31 cellular contexts compared by ENCODE assay signal in the genomic region with DNA sequence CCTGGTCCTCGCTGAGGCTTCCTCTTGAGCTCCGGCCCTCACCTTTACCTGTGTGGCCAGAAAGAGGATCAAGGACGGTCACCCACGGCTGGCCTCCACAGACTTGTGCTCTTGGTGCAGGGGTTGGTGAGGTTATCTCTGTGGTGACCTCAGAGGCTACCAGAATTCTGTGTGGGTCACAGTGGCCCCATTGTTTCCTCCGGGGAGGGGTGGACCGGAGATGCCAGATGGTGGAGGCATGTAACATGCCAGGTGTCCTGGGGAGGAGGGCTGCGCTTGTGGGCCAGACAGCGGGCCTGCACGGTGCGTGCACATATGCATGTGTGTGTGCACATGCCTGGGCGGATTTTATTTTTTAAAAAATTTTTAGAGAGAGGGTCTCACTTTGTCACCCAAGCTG. TPM values are rescaled to one million over a fixed set of nuclear protein-coding genes. Genes with fewer than 3 reads are reported as not detected.
DNase-seq lines count a peak whose midpoint lies in the region; ATAC-seq and TF ChIP-seq lines count a peak whose summit lies in the region.
"Had no signal": no experiment of that assay in that cellular context is flagged by ENCODE, and none has a peak within 500 bp of the region (broad histone marks: within the 10 kb centered on the region; RNA-seq: fewer than 3 reads in every experiment).

No MANE protein-coding gene starts in this region.

- H3K9me3 ChIP-seq in BLaER1 (no peaks in the 10 kb centered on the region), heart right ventricle (no peaks in the 10 kb centered on the region), neuronal stem cell (replicated peaks in 1 of 2; ENCODE audit: control insufficient read depth in 2 of 2, insufficient read depth in 1 of 2, low read depth in 1 of 2, low read length in 2 of 2) (no peaks in the 10 kb centered on the region)
- H3K9me3 ChIP-seq: BE2C, transverse colon had no signal

- H3K4me3 ChIP-seq in BLaER1: no peak overlapping the region
- no peak overlapping the region for H3K4me3 ChIP-seq in KMS-11 (IDR thresholded peaks at IDR 0.05; ENCODE audit: insufficient read depth, low read depth, low read length)
- no peak overlapping the region for H3K4me3 ChIP-seq in heart right ventricle
- H3K4me3 ChIP-seq in neuronal stem cell (ENCODE audit: low read length in 2 of 2): no peak overlapping the region
- H3K4me3 ChIP-seq: GM23338, smooth muscle cell, transverse colon had no signal

- H3K36me3 Mint-ChIP-seq in T-helper 2 cell treated with Interferon-gamma antibody and Interleukin-4, amounts not matched to agents 5 μg/mL and 100 μg/mL, for 36 hours (ENCODE audit: low read depth): no peaks in the 10 kb centered on the region
- H3K36me3 Mint-ChIP-seq: activated CD4-positive, alpha-beta memory T cell treated with anti-CD3 and anti-CD28 coated beads for 36 hours; activated naive CD4-positive, alpha-beta T cell treated with anti-CD3 and anti-CD28 coated beads, Interleukin-2, amount 50 U/mL, for 24 hours; IgD-negative memory B cell had no signal

- H3K4me1 Mint-ChIP-seq in T-helper 2 cell treated with Interferon-gamma antibody and Interleukin-4, amounts not matched to agents 5 μg/mL and 100 μg/mL, for 36 hours (ENCODE audit: low read depth): peaks cover 15% of the 10 kb centered on the region

- H3K27me3 ChIP-seq in BLaER1: no peaks in the 10 kb centered on the region
- no peaks in the 10 kb centered on the region for H3K27me3 ChIP-seq in KMS-11 (ENCODE audit: insufficient read depth, low read depth)
- no peaks in the 10 kb centered on the region for H3K27me3 ChIP-seq in heart right ventricle
- peaks cover 0 to 3% (median 0%) of the 10 kb centered on the region in 3 experiments for H3K27me3 ChIP-seq in neuronal stem cell (ENCODE audit: control insufficient read depth in 3 of 3, insufficient read depth in 3 of 3, low read depth in 1 of 3, low read length in 3 of 3)
- H3K27me3 ChIP-seq: BE2C, transverse colon had no signal

- peak overlapping the region; percentile 52 for H2BK120ac ChIP-seq in neuronal stem cell (ENCODE audit: low read depth, low read length)

- DNase-seq in heart right ventricle: no peak
- no peak for DNase-seq in neuronal stem cell (ENCODE audit: low spot score)
- no peak for DNase-seq in activated CD4-positive, alpha-beta T cell treated with anti-CD3 and anti-CD28 coated beads for 48 hours
- DNase-seq in retina: no peak
- no peak for DNase-seq in T-helper 2 cell treated with Interferon-gamma antibody and Interleukin-4, amounts not matched to agents 5 μg/mL and 100 μg/mL, for 36 hours (ENCODE audit: low spot score)
- no peak for DNase-seq in NCI-H526 (lab: John Stamatoyannopoulos, UW)
- DNase-seq: ACHN; activated CD4-positive, alpha-beta memory T cell treated with anti-CD3 and anti-CD28 coated beads for 36 hours; activated CD4-positive, CD25-positive, alpha-beta regulatory T cell; activated CD8-positive, alpha-beta memory T cell treated with anti-CD3 and anti-CD28 coated beads, Interleukin-2, amount 50 U/mL, for 4 hours; anterior cingulate cortex; BE2C; NCI-H1105; NCI-H2029 treated with DMSO at 0.1 percent for 48 hours; NCI-H226; stimulated activated CD4-positive, alpha-beta T cell treated with anti-CD3 and anti-CD28 coated beads, Interleukin-1b, Interleukin-23, amount 100 ng/mL, for 48 hours; stimulated activated CD8-positive, alpha-beta memory T cell treated with anti-CD3 and anti-CD28 coated beads, Interleukin-4, amount 100 ng/mL, for 48 hours; SW 1271; transverse colon had no signal

- no peak overlapping the region for H2BK5ac ChIP-seq in neuronal stem cell (ENCODE audit: low read length)

- peaks cover 1% of the 10 kb centered on the region for H3K79me1 ChIP-seq in neuronal stem cell (ENCODE audit: low read depth, low read length)

- H3K4me1 ChIP-seq in BLaER1 (peaks cover 44% of the 10 kb centered on the region), KMS-11 (ENCODE audit: low read depth, poor library complexity, severe bottlenecking) (peaks cover 45% of the 10 kb centered on the region), heart right ventricle (peaks cover 10 to 90% (median 50%) of the 10 kb centered on the region in 9 donors), neuronal stem cell (ENCODE audit: control insufficient read depth in 2 of 2, insufficient read depth in 1 of 2, low read depth in 1 of 2, low read length in 2 of 2) (peaks cover 7 to 11% of the 10 kb centered on the region in 2 donors)
- H3K4me1 ChIP-seq: BE2C had no signal

- peak overlapping the region; percentile 30 for H3K4me2 ChIP-seq in BLaER1
- peak overlapping the region; percentile 66; the same call in 1 of the 2 replicates for H3K4me2 ChIP-seq in KMS-11
- H3K4me2 ChIP-seq in neuronal stem cell (ENCODE audit: insufficient read depth, low read length, poor library complexity, severe bottlenecking): no peak overlapping the region
- H3K4me2 ChIP-seq: GM23338, smooth muscle cell had no signal

- H3K9me3 Mint-ChIP-seq in T-helper 2 cell treated with Interferon-gamma antibody and Interleukin-4, amounts not matched to agents 5 μg/mL and 100 μg/mL, for 36 hours: no peaks in the 10 kb centered on the region
- H3K9me3 Mint-ChIP-seq: activated CD4-positive, alpha-beta memory T cell treated with anti-CD3 and anti-CD28 coated beads for 36 hours; activated naive CD4-positive, alpha-beta T cell treated with anti-CD3 and anti-CD28 coated beads, Interleukin-2, amount 50 U/mL, for 24 hours; activated T-helper 1 cell treated with anti-CD3 and anti-CD28 coated beads, Interleukin-12 subunit alpha, Interleukin-12 subunit beta, Interleukin-2, Interleukin-4 antibody, amounts not matched to agents 30 ng/mL and 10 ng/mL and 1 ng/mL, durations not matched to agents 14 hours and 24 hours and 36 hours; GM23338; IgD-negative memory B cell had no signal

- H3K9ac ChIP-seq in BLaER1: no peak overlapping the region
- no peak overlapping the region for H3K9ac ChIP-seq in KMS-11
- H3K9ac ChIP-seq in neuronal stem cell (ENCODE audit: low read depth, low read length, poor library complexity): peak overlapping the region; percentile 13

- H3K27ac ChIP-seq in BLaER1 (no peak overlapping the region), KMS-11 (no peak overlapping the region), heart right ventricle (peak overlapping the region in 7 of 10 donors; percentile 64 to 94 (median 73)), neuronal stem cell (replicated peaks; ENCODE audit: low read length) (no peak overlapping the region)

- H2BK12ac ChIP-seq in neuronal stem cell (ENCODE audit: low read length): peak overlapping the region; percentile 47

- peak overlapping the region; percentile 61 for H2BK15ac ChIP-seq in neuronal stem cell (ENCODE audit: low read length)

- no peak overlapping the region for H4K91ac ChIP-seq in neuronal stem cell (ENCODE audit: low read depth, low read length, poor library complexity)

- H3K27ac Mint-ChIP-seq in T-helper 2 cell treated with Interferon-gamma antibody and Interleukin-4, amounts not matched to agents 5 μg/mL and 100 μg/mL, for 36 hours: no peak overlapping the region
- H3K27ac Mint-ChIP-seq: activated CD4-positive, alpha-beta memory T cell treated with anti-CD3 and anti-CD28 coated beads for 36 hours; activated naive CD4-positive, alpha-beta T cell treated with anti-CD3 and anti-CD28 coated beads, Interleukin-2, amount 50 U/mL, for 24 hours; activated T-helper 1 cell treated with anti-CD3 and anti-CD28 coated beads, Interleukin-12 subunit alpha, Interleukin-12 subunit beta, Interleukin-2, Interleukin-4 antibody, amounts not matched to agents 30 ng/mL and 10 ng/mL and 1 ng/mL, durations not matched to agents 14 hours and 24 hours and 36 hours; GM23338 had no signal

- WGBS in heart right ventricle, 2 donors: 92 to 94% methylated on average over 11 of the region's 11 CpGs
- no CpG with 5 or more reads among the region's 11 CpGs for WGBS in neuronal stem cell (ENCODE audit: extremely low coverage in 2 of 2, insufficient read length in 2 of 2, insufficient replicate concordance in 1 of 2), 2 donors

- peak overlapping the region; percentile 91 for H2AK5ac ChIP-seq in neuronal stem cell (ENCODE audit: low read depth, low read length)

- no peaks in the 10 kb centered on the region for H4K20me1 ChIP-seq in BLaER1
- no peaks in the 10 kb centered on the region for H4K20me1 ChIP-seq in KMS-11 (ENCODE audit: insufficient read depth)

- no peak overlapping the region for H3K23ac ChIP-seq in neuronal stem cell (ENCODE audit: low read depth, low read length, poor library complexity)

- H3K14ac ChIP-seq in neuronal stem cell (ENCODE audit: low read length): no peak overlapping the region

- no peak overlapping the region for H3K4ac ChIP-seq in neuronal stem cell (ENCODE audit: low read length)

- ATAC-seq in heart right ventricle: no peak
- ATAC-seq: GM23338, Panc1 had no signal

- H3K4me3 Mint-ChIP-seq in T-helper 2 cell treated with Interferon-gamma antibody and Interleukin-4, amounts not matched to agents 5 μg/mL and 100 μg/mL, for 36 hours: no peak overlapping the region
- H3K4me3 Mint-ChIP-seq: activated CD4-positive, alpha-beta memory T cell treated with anti-CD3 and anti-CD28 coated beads for 36 hours; activated naive CD4-positive, alpha-beta T cell treated with anti-CD3 and anti-CD28 coated beads, Interleukin-2, amount 50 U/mL, for 24 hours; activated T-helper 1 cell treated with anti-CD3 and anti-CD28 coated beads, Interleukin-12 subunit alpha, Interleukin-12 subunit beta, Interleukin-2, Interleukin-4 antibody, amounts not matched to agents 30 ng/mL and 10 ng/mL and 1 ng/mL, durations not matched to agents 14 hours and 24 hours and 36 hours; GM23338 had no signal

- intact Hi-C loops in heart right ventricle (cut with DNase I): no loop called here

- peak overlapping the region; percentile 2 for H3K18ac ChIP-seq in neuronal stem cell (ENCODE audit: low read length)

- H3K36me3 ChIP-seq in BLaER1: no peaks in the 10 kb centered on the region
- no peaks in the 10 kb centered on the region for H3K36me3 ChIP-seq in KMS-11 (ENCODE audit: insufficient read depth)
- peaks cover 0 to 16% (median 0%) of the 10 kb centered on the region in 9 donors for H3K36me3 ChIP-seq in heart right ventricle
- no peaks in the 10 kb centered on the region for H3K36me3 ChIP-seq in neuronal stem cell (replicated peaks in 1 of 2; ENCODE audit: control insufficient read depth in 2 of 2, insufficient read depth in 2 of 2, low read length in 2 of 2)
- H3K36me3 ChIP-seq: BE2C, transverse colon had no signal

- no peak for TF ChIP-seq CTCF in KMS-11 (conservative IDR thresholded peaks at IDR 0.05; ENCODE audit: low read depth, low read length)
- no peak for TF ChIP-seq CTCF in heart right ventricle (IDR thresholded peaks at IDR 0.05)

- no peaks in the 10 kb centered on the region for H3K79me2 ChIP-seq in KMS-11 (ENCODE audit: insufficient read depth, low read depth)

- H2AFZ ChIP-seq in KMS-11 (ENCODE audit: low read depth) (peak overlapping the region; percentile 13; the same call in 1 of the 2 replicates), neuronal stem cell (ENCODE audit: low read length) (no peak overlapping the region)
- H2AFZ ChIP-seq: GM23338 had no signal

- H3K27me3 Mint-ChIP-seq in T-helper 2 cell treated with Interferon-gamma antibody and Interleukin-4, amounts not matched to agents 5 μg/mL and 100 μg/mL, for 36 hours (ENCODE audit: low read depth): no peaks in the 10 kb centered on the region
- H3K27me3 Mint-ChIP-seq: activated CD4-positive, alpha-beta memory T cell treated with anti-CD3 and anti-CD28 coated beads for 36 hours; activated naive CD4-positive, alpha-beta T cell treated with anti-CD3 and anti-CD28 coated beads, Interleukin-2, amount 50 U/mL, for 24 hours; IgD-negative memory B cell had no signal

- no peak overlapping the region for H4K8ac ChIP-seq in neuronal stem cell (ENCODE audit: low read depth, low read length)

RNA-seq across cellular contexts. Expression of gene SGCA, which starts 6.3 kb away (rescaled TPM):
- 100 to 1,000 TPM; 136 to 204 (median 158) TPM for total RNA-seq in heart right ventricle
- polyA plus RNA-seq in heart right ventricle: 100 to 1,000 TPM; 137 to 314 TPM
- polyA plus RNA-seq in neuronal stem cell (2013, experiment 1 of 2): 0.57 TPM
- polyA plus RNA-seq in neuronal stem cell (2013, experiment 2 of 2): 0.35 TPM
- total RNA-seq: dermis microvascular lymphatic vessel endothelial cell, GM23338, kidney epithelial cell, lung microvascular endothelial cell, pulmonary artery endothelial cell, smooth muscle cell had no signal

RNA-seq across cellular contexts. Expression of gene PPP1R9B, which starts 21.7 kb away (rescaled TPM):
- 10 to 100 TPM; 17.3 to 45.4 (median 26.9) TPM for total RNA-seq in heart right ventricle
- 10 to 100 TPM; 22.4 to 42.7 TPM for polyA plus RNA-seq in heart right ventricle
- 19.8 TPM for polyA plus RNA-seq in neuronal stem cell (2013, experiment 1 of 2)
- 19.4 TPM for polyA plus RNA-seq in neuronal stem cell (2013, experiment 2 of 2)

RNA-seq across cellular contexts. Expression of gene COL1A1, which starts 29.3 kb away (rescaled TPM):
- 100 to 1,000 TPM in 1 of 10 donors, 10 to 100 TPM in 9; 31.7 to 455 (median 45.9) TPM for total RNA-seq in heart right ventricle
- 10 to 100 TPM; 30.2 to 81.5 TPM for polyA plus RNA-seq in heart right ventricle
- polyA plus RNA-seq in neuronal stem cell (2013, experiment 1 of 2): 17.9 TPM
- polyA plus RNA-seq in neuronal stem cell (2013, experiment 2 of 2): 18.4 TPM

RNA-seq across cellular contexts. Expression of gene SAMD14, which starts 42.2 kb away (rescaled TPM):
- total RNA-seq in heart right ventricle: 1 to 10 TPM; 1.5 to 3.8 (median 1.9) TPM
- polyA plus RNA-seq in heart right ventricle: 1 to 10 TPM; 1.9 to 3.8 TPM
- polyA plus RNA-seq in neuronal stem cell (2013, experiment 1 of 2): 31.6 TPM
- polyA plus RNA-seq in neuronal stem cell (2013, experiment 2 of 2): 33.4 TPM

Comparison
In these comparisons a context has a peak if more than half of its experiments do, and no peak if none do; other contexts are left out.
1. H3K27ac ChIP-seq: peak in heart right ventricle (7 of 10); none in BLaER1 (single experiment), KMS-11 (single experiment) and neuronal stem cell (single experiment).